Comparison of ENCODE assay signal across 1 cellular context in genomic region chr6:125791820-125792165, GRCh38.
TF ChIP-seq lines count a peak whose summit lies in the region.

No MANE protein-coding gene starts in this region.

TF ChIP-seq in HepG2, 621 proteins besides CTCF, POLR2A, EP300 and RAD21:
- TF ChIP-seq NR2F1 (CRISPR knock-in tag; IDR thresholded peaks at IDR 0.05): no peak
- TF ChIP-seq ZNF674 (CRISPR knock-in tag; IDR thresholded peaks at IDR 0.05; ENCODE audit: low read depth): no peak
- TF ChIP-seq SAP130 (CRISPR knock-in tag; IDR thresholded peaks at IDR 0.05; ENCODE audit: low read depth): no peak
- TF ChIP-seq RBM39 (IDR thresholded peaks at IDR 0.05; ENCODE audit: low read depth, low read length, poor library complexity, severe bottlenecking): no peak
- TF ChIP-seq RFX1 (IDR thresholded peaks at IDR 0.05): no peak
- no peak for TF ChIP-seq ZNF331 (CRISPR knock-in tag; IDR thresholded peaks at IDR 0.05)
- 0 out of 2 replicates have a peak, but pooled peaks have one; percentile 7 for TF ChIP-seq TFE3 (CRISPR knock-in tag; IDR thresholded peaks at IDR 0.05)
- no peak for TF ChIP-seq ZNF101 (CRISPR knock-in tag; IDR thresholded peaks at IDR 0.05; ENCODE audit: borderline replicate concordance, low read depth)
- no peak for TF ChIP-seq STAT5B (CRISPR knock-in tag; IDR thresholded peaks at IDR 0.05)
- TF ChIP-seq DR1 (CRISPR knock-in tag; IDR thresholded peaks at IDR 0.05): no peak
- TF ChIP-seq PHF5A (CRISPR knock-in tag; IDR thresholded peaks at IDR 0.05; ENCODE audit: low read depth, unreplicated experiment): no peak
- TF ChIP-seq ZNF816 (CRISPR knock-in tag; IDR thresholded peaks at IDR 0.05; ENCODE audit: borderline replicate concordance): 0 out of 2 replicates have a peak, but pooled peaks have one; percentile 57
- no peak for TF ChIP-seq TEAD3 (CRISPR knock-in tag; optimal IDR thresholded peaks at IDR 0.05; ENCODE audit: borderline replicate concordance)
- no peak for TF ChIP-seq ZNF614 (CRISPR knock-in tag; IDR thresholded peaks at IDR 0.05; ENCODE audit: borderline replicate concordance)
- TF ChIP-seq HNF4G (IDR thresholded peaks at IDR 0.05; ENCODE audit: borderline replicate concordance, low read depth, low read length): no peak
- TF ChIP-seq HNF4G (CRISPR knock-in tag; IDR thresholded peaks at IDR 0.05; ENCODE audit: borderline replicate concordance, low read depth): no peak
